ENCODE assay signal across 8 cellular contexts in genomic region chr7:55532150-55532917, GRCh38. TPM values are rescaled to one million over a fixed set of nuclear protein-coding genes. Genes with fewer than 3 reads are reported as not detected.
DNase-seq lines count a peak whose midpoint lies in the region; ATAC-seq, FAIRE-seq and TF ChIP-seq lines count a peak whose summit lies in the region.

No MANE protein-coding gene starts in this region.

- H3K27ac Mint-ChIP-seq in IgD-negative memory B cell, result peak overlapping the region; percentile 95 to 100 (median 100)
- H3K27ac Mint-ChIP-seq in stimulated activated naive CD8-positive, alpha-beta T cell treated with anti-CD3 and anti-CD28 coated beads, Interleukin-15, Interleukin-2, amounts not matched to agents 100 ng/mL and 50 ng/mL, for 24 hours, result peak overlapping the region; percentile 98

- H3K9me3 Mint-ChIP-seq in IgD-negative memory B cell, result no peaks in the 10 kb centered on the region
- no peaks in the 10 kb centered on the region for H3K9me3 Mint-ChIP-seq in stimulated activated naive CD8-positive, alpha-beta T cell treated with anti-CD3 and anti-CD28 coated beads, Interleukin-15, Interleukin-2, amounts not matched to agents 100 ng/mL and 50 ng/mL, for 24 hours

- peak; percentile 36 to 41 for ATAC-seq in activated CD4-positive, CD25-positive, alpha-beta regulatory T cell treated with anti-CD3 and anti-CD28 coated beads, Interleukin-2, amount 50 U/mL, for 24 hours
- no peak for ATAC-seq in HG03139 (IDR thresholded peaks at IDR 0.05; ENCODE audit: unreplicated experiment)

- H3K27me3 Mint-ChIP-seq in IgD-negative memory B cell, result no peaks in the 10 kb centered on the region
- no peaks in the 10 kb centered on the region for H3K27me3 Mint-ChIP-seq in stimulated activated naive CD8-positive, alpha-beta T cell treated with anti-CD3 and anti-CD28 coated beads, Interleukin-15, Interleukin-2, amounts not matched to agents 100 ng/mL and 50 ng/mL, for 24 hours

- no peak overlapping the region for H3K4me3 ChIP-seq in bronchial epithelial cell (ENCODE audit: low read depth, low read length)
- no peak overlapping the region for H3K4me3 ChIP-seq in testis

- H3K9me3 ChIP-seq in testis, result no peaks in the 10 kb centered on the region

- WGBS in testis, 2 donors, result 72 to 81% methylated on average over 8 of the region's 8 CpGs

- no peak for TF ChIP-seq CTCF in bronchial epithelial cell (IDR thresholded peaks at IDR 0.05; ENCODE audit: insufficient read depth, low read length, severe bottlenecking)
- no peak for TF ChIP-seq CTCF in testis (IDR thresholded peaks at IDR 0.05)

- H3K36me3 ChIP-seq in bronchial epithelial cell (ENCODE audit: control insufficient read depth, insufficient read depth, low read length) (no peaks in the 10 kb centered on the region), testis (ENCODE audit: low read depth, missing control alignments) (no peaks in the 10 kb centered on the region)

- no peak overlapping the region for H3K27ac ChIP-seq in testis

- DNase-seq in activated CD4-positive, CD25-positive, alpha-beta regulatory T cell treated with anti-CD3 and anti-CD28 coated beads, Interleukin-2, amount 50 U/mL, for 72 hours, result no peak
- peak; percentile 28 for DNase-seq in bronchial epithelial cell (ENCODE audit: low read depth)
- DNase-seq in glomerular visceral epithelial cell (ENCODE audit: extremely low spot score), result no peak
- DNase-seq in testis, result no peak

- peaks cover 3% of the 10 kb centered on the region for H3K36me3 Mint-ChIP-seq in IgD-negative memory B cell
- peaks cover 14% of the 10 kb centered on the region for H3K36me3 Mint-ChIP-seq in stimulated activated naive CD8-positive, alpha-beta T cell treated with anti-CD3 and anti-CD28 coated beads, Interleukin-15, Interleukin-2, amounts not matched to agents 100 ng/mL and 50 ng/mL, for 24 hours (ENCODE audit: low read depth)

- H3K4me1 Mint-ChIP-seq in IgD-negative memory B cell, result peaks cover 68 to 83% (median 69%) of the 10 kb centered on the region in 3 donors
- H3K4me1 Mint-ChIP-seq in stimulated activated naive CD8-positive, alpha-beta T cell treated with anti-CD3 and anti-CD28 coated beads, Interleukin-15, Interleukin-2, amounts not matched to agents 100 ng/mL and 50 ng/mL, for 24 hours (ENCODE audit: low read depth), result peaks cover 83% of the 10 kb centered on the region

- intact Hi-C loops in testis (cut with DNase I; ENCODE audit: low total_unique reads), result no loop called here

- H3K27me3 ChIP-seq in bronchial epithelial cell (ENCODE audit: control insufficient read depth, insufficient read depth, low read length) (no peaks in the 10 kb centered on the region), testis (no peaks in the 10 kb centered on the region)

- no peak for FAIRE-seq in bronchial epithelial cell (lab: Jason Lieb, UNC)

- peaks cover 6% of the 10 kb centered on the region for H3K4me1 ChIP-seq in testis

- H3K4me3 Mint-ChIP-seq in IgD-negative memory B cell, result peak overlapping the region; percentile 82 to 89 (median 84)
- peak overlapping the region; percentile 72 for H3K4me3 Mint-ChIP-seq in stimulated activated naive CD8-positive, alpha-beta T cell treated with anti-CD3 and anti-CD28 coated beads, Interleukin-15, Interleukin-2, amounts not matched to agents 100 ng/mL and 50 ng/mL, for 24 hours

- TF ChIP-seq POLR2A in testis (IDR thresholded peaks at IDR 0.05), result no peak

RNA-seq across cellular contexts. Expression of gene VOPP1, which starts 40.0 kb away (rescaled TPM):
- 70.2 TPM for polyA plus RNA-seq in IgD-negative memory B cell
- total RNA-seq in bronchial epithelial cell, result 41.6 and 97.9 TPM in 2 replicates
- total RNA-seq in testis, result 10 to 100 TPM; 25.0 to 26.6 TPM
- 29.3 TPM for polyA plus RNA-seq in testis (ENCODE audit: insufficient read depth, low read depth, low replicate concordance)
